In genomic region chr3:193225726-193226125, GRCh38 we compare ENCODE assay signal across 18 cellular contexts. TPM values are rescaled to one million over a fixed set of nuclear protein-coding genes. Genes with fewer than 3 reads are reported as not detected.
DNase-seq lines count a peak whose midpoint lies in the region; FAIRE-seq and TF ChIP-seq lines count a peak whose summit lies in the region.
"Had no signal": no experiment of that assay in that cellular context is flagged by ENCODE, and none has a peak within 500 bp of the region (broad histone marks: within the 10 kb centered on the region; RNA-seq: fewer than 3 reads in every experiment).

No MANE protein-coding gene starts in this region.

- H3K9me3 Mint-ChIP-seq in mesothelial cell of epicardium: no peaks in the 10 kb centered on the region
- H3K9me3 Mint-ChIP-seq: CD4-positive, alpha-beta T cell; IgD-negative memory B cell had no signal

- H3K9me3 ChIP-seq in iPS-20b (ENCODE audit: insufficient read depth, low read depth, low read length) (no peaks in the 10 kb centered on the region), small intestine (ENCODE audit: control insufficient read depth, low read depth) (no peaks in the 10 kb centered on the region), BE2C (no peaks in the 10 kb centered on the region)
- H3K9me3 ChIP-seq: Caco-2 had no signal

- no peak overlapping the region for H3K27ac ChIP-seq in iPS-20b (ENCODE audit: low read length)
- no peak overlapping the region for H3K27ac ChIP-seq in small intestine (ENCODE audit: low read depth in 1 of 2, low read length in 1 of 2)
- H3K27ac ChIP-seq: C4-2B, GM23248 had no signal

- H3K9ac ChIP-seq in iPS-20b (ENCODE audit: low read depth, low read length): no peak overlapping the region
- H3K9ac ChIP-seq: GM23248 had no signal

- H3K27ac Mint-ChIP-seq in mesothelial cell of epicardium: peak overlapping the region; percentile 7
- H3K27ac Mint-ChIP-seq: CD4-positive, alpha-beta T cell; IgD-negative memory B cell had no signal

- FAIRE-seq in small intestine (lab: Jason Lieb, UNC): no peak
- FAIRE-seq: D721Med, GM12892, GM18507, HepG2 had no signal

- DNase-seq in ELF-1 (ENCODE audit: low read depth, low spot score) (peak; percentile 50), HPDE6-E6E7 (ENCODE audit: extremely low spot score) (peak; percentile 12), mesothelial cell of epicardium (ENCODE audit: low spot score in 2 of 2, unreplicated experiment in 2 of 2) (no peak), NCI-H526 (lab: John Stamatoyannopoulos, UW) (no peak), small intestine (no peak), BE2C (no peak)
- DNase-seq: Caco-2; CD4-positive, alpha-beta T cell; GDM1; GM23248; HCEC 1CT had no signal

- H3K4me3 ChIP-seq in iPS-20b (ENCODE audit: low read length) (0 out of 2 replicates have a peak overlapping the region, but pooled peaks have one; percentile 12), small intestine (ENCODE audit: low read depth in 1 of 2, low read length in 2 of 2) (no peak overlapping the region), BE2C (ENCODE audit: low read depth, low read length) (no peak overlapping the region)
- H3K4me3 ChIP-seq: GM23248 had no signal

- H3K36me3 Mint-ChIP-seq in mesothelial cell of epicardium: no peaks in the 10 kb centered on the region
- H3K36me3 Mint-ChIP-seq: IgD-negative memory B cell had no signal

- 75 to 85% (median 83%) methylated on average over 3 of the region's 3 CpGs for WGBS in small intestine, 3 donors

- H3K36me3 ChIP-seq in iPS-20b (ENCODE audit: insufficient read depth, low read depth, low read length): no peaks in the 10 kb centered on the region
- H3K36me3 ChIP-seq in small intestine (ENCODE audit: control insufficient read depth in 2 of 2, insufficient read depth in 2 of 2, low read length in 2 of 2): no peaks in the 10 kb centered on the region
- no peaks in the 10 kb centered on the region for H3K36me3 ChIP-seq in BE2C

- peaks cover 2% of the 10 kb centered on the region for H3K27me3 Mint-ChIP-seq in mesothelial cell of epicardium (ENCODE audit: low read depth)

- H3K4me3 Mint-ChIP-seq in mesothelial cell of epicardium: no peak overlapping the region
- H3K4me3 Mint-ChIP-seq: CD4-positive, alpha-beta T cell; IgD-negative memory B cell had no signal

- TF ChIP-seq CTCF in mesothelial cell of epicardium (IDR thresholded peaks at IDR 0.05; ENCODE audit: unreplicated experiment) (no peak), BE2C (IDR thresholded peaks at IDR 0.05; ENCODE audit: low read depth, low read length) (no peak)

- H3K4me1 Mint-ChIP-seq in mesothelial cell of epicardium: peaks cover 12% of the 10 kb centered on the region
- H3K4me1 Mint-ChIP-seq: IgD-negative memory B cell had no signal

- H3K27me3 ChIP-seq in iPS-20b (ENCODE audit: insufficient read depth, low read length): no peaks in the 10 kb centered on the region
- H3K27me3 ChIP-seq in small intestine (ENCODE audit: control insufficient read depth in 2 of 2, insufficient read depth in 2 of 2, low read length in 2 of 2): peaks cover 3% of the 10 kb centered on the region in 2 donors
- peaks cover 3% of the 10 kb centered on the region; the same call in 1 of the 2 replicates for H3K27me3 ChIP-seq in BE2C

- peaks cover 48% of the 10 kb centered on the region for H3K4me1 ChIP-seq in iPS-20b (ENCODE audit: insufficient read depth, low read length)
- no peaks in the 10 kb centered on the region for H3K4me1 ChIP-seq in small intestine (ENCODE audit: control insufficient read depth in 2 of 2, insufficient read depth in 1 of 2, low read depth in 1 of 2, low read length in 1 of 2)
- H3K4me1 ChIP-seq in BE2C: no peaks in the 10 kb centered on the region
- H3K4me1 ChIP-seq: Caco-2 had no signal

RNA-seq across cellular contexts. Expression of gene PLAAT1, which starts 15.3 kb away (rescaled TPM):
- 1.7 to 2.7 TPM (median 2.1 TPM) in 3 replicates for total RNA-seq in mesothelial cell of epicardium
- under 1 TPM in 2 of 3 donors, not detected in 1; 0.12 to 0.81 TPM for polyA plus RNA-seq in small intestine
- polyA plus RNA-seq in BE2C (2012; ENCODE audit: insufficient read depth, insufficient read length, low read depth): 1.2 TPM
- total RNA-seq: CD4-positive, alpha-beta T cell; GM23248; HepG2 had no signal
- polyA plus RNA-seq: GM23248, HepG2, IgD-negative memory B cell had no signal

Comparison
In these comparisons a context has a peak if more than half of its experiments do, and no peak if none do; other contexts are left out.
1. DNase-seq: peak in ELF-1 (single experiment) and HPDE6-E6E7 (single experiment); none in mesothelial cell of epicardium (0 of 2), NCI-H526 (0 of 2), small intestine (single experiment) and BE2C (single experiment).